ENCODE assay signal across 8 cellular contexts in genomic region chr12:98503593-98504367, GRCh38. TPM values are rescaled to one million over a fixed set of nuclear protein-coding genes. Genes with fewer than 3 reads are reported as not detected.
A peak's percentile ranks its signal among the peaks of the same experiment; 100 is the strongest.
DNase-seq lines count a peak whose midpoint lies in the region; ATAC-seq and TF ChIP-seq lines count a peak whose summit lies in the region.

No MANE protein-coding gene starts in this region.

- POLR2A ChIA-PET in BJ (lab: Charles Lee), result no interaction called here

- no peaks in the 10 kb centered on the region for H3K9me3 ChIP-seq in left lung

- peaks cover 4% of the 10 kb centered on the region for H3K9me3 Mint-ChIP-seq in activated CD4-positive, alpha-beta T cell treated with anti-CD3 and anti-CD28 coated beads, Interleukin-2, amount 10 ng/mL, durations not matched to agents 24 days and 14 days

- CTCF ChIA-PET in BJ (lab: Yijun Ruan, JAX), result interaction anchor here (0.9 to 1.1 kb wide), 3 partner anchors 9 to 13 kb away, joined by 3 to 4 read pairs (median 3); no protein-coding TSS in a partner anchor

- peak overlapping the region; percentile 85 for H3K4me3 ChIP-seq in BJ (ENCODE audit: low read depth, low read length)
- H3K4me3 ChIP-seq in left lung, result peak overlapping the region; percentile 50 to 69

- intact Hi-C loops in activated CD4-positive, alpha-beta T cell treated with anti-CD3 and anti-CD28 coated beads, Interleukin-2, amount 10 ng/mL, durations not matched to agents 24 days and 14 days (cut with micrococcal nuclease), result loop anchor here (1.0 to 5.0 kb wide), 6 partner anchors 12 to 1596 kb away; partner anchors contain the start of genes APAF1, NEDD1 and SLC25A3
- intact Hi-C loops in left lung (cut with DNase I), result no loop called here

- peaks cover 3% of the 10 kb centered on the region for H3K36me3 Mint-ChIP-seq in activated CD4-positive, alpha-beta T cell treated with anti-CD3 and anti-CD28 coated beads, Interleukin-2, amount 10 ng/mL, durations not matched to agents 24 days and 14 days (ENCODE audit: low read depth)

- peak overlapping the region; percentile 96 to 97 for H3K27ac ChIP-seq in left lung

- H3K27me3 ChIP-seq in BJ (ENCODE audit: control insufficient read depth, insufficient read depth, low read length) (no peaks in the 10 kb centered on the region), left lung (no peaks in the 10 kb centered on the region)

- H3K4me3 Mint-ChIP-seq in activated CD4-positive, alpha-beta T cell treated with anti-CD3 and anti-CD28 coated beads, Interleukin-2, amount 10 ng/mL, durations not matched to agents 24 days and 14 days, result peak overlapping the region; percentile 92

- TF ChIP-seq CTCF in BJ (IDR thresholded peaks at IDR 0.05; ENCODE audit: insufficient read depth, low read depth, low read length) (no peak), left lung (IDR thresholded peaks at IDR 0.05) (peak in 1 of 2 donors; percentile 14)

- H3K4me1 Mint-ChIP-seq in activated CD4-positive, alpha-beta T cell treated with anti-CD3 and anti-CD28 coated beads, Interleukin-2, amount 10 ng/mL, durations not matched to agents 24 days and 14 days, result peaks cover 26% of the 10 kb centered on the region

- H3K36me3 ChIP-seq in BJ (ENCODE audit: control insufficient read depth, insufficient read depth, low read length) (no peaks in the 10 kb centered on the region), left lung (no peaks in the 10 kb centered on the region)

- DNase-seq in BJ (ENCODE audit: low read depth), result peak; percentile 45
- DNase-seq in NCI-H526 (lab: John Stamatoyannopoulos, UW), result peak; percentile 88 to 94
- peak; percentile 97 for DNase-seq in activated CD4-positive, alpha-beta T cell treated with anti-CD3 and anti-CD28 coated beads, Interleukin-2, amount 10 ng/mL, durations not matched to agents 24 days and 14 days
- peak; percentile 59 for DNase-seq in cortex of kidney (lab: John Stamatoyannopoulos, UW)
- DNase-seq in left lung, result peak; percentile 96 to 97
- DNase-seq in stimulated activated CD4-positive, alpha-beta T cell treated with anti-CD3 and anti-CD28 coated beads, Interleukin-2, amount 100 ng/mL, for 4 hours (ENCODE audit: low read depth), result peak; percentile 89

- peaks cover 7% of the 10 kb centered on the region for H3K27me3 Mint-ChIP-seq in activated CD4-positive, alpha-beta T cell treated with anti-CD3 and anti-CD28 coated beads, Interleukin-2, amount 10 ng/mL, durations not matched to agents 24 days and 14 days

- peaks cover 4 to 8% of the 10 kb centered on the region in 2 donors for H3K4me1 ChIP-seq in left lung

- peak; percentile 78 for ATAC-seq in GM19324 (IDR thresholded peaks at IDR 0.05; ENCODE audit: low FRiP score, unreplicated experiment)
- peak; percentile 77 for ATAC-seq in HG03460 (IDR thresholded peaks at IDR 0.05; ENCODE audit: unreplicated experiment)
- peak; percentile 94 for ATAC-seq in left lung

- H3K27ac Mint-ChIP-seq in activated CD4-positive, alpha-beta T cell treated with anti-CD3 and anti-CD28 coated beads, Interleukin-2, amount 10 ng/mL, durations not matched to agents 24 days and 14 days, result peak overlapping the region; percentile 99

RNA-seq across cellular contexts. Expression of gene TMPO, which starts 11.6 kb away (rescaled TPM):
- polyA plus RNA-seq in BJ (2011; rRNA removed), result 22.7 and 36.9 TPM in 2 replicates
- 16.0 and 16.4 TPM in 2 replicates for polyA minus RNA-seq in BJ (2011; rRNA and poly(A)+ RNA removed)
- 326 and 353 TPM in 2 replicates for total RNA-seq in activated CD4-positive, alpha-beta T cell treated with anti-CD3 and anti-CD28 coated beads, Interleukin-2, amount 10 ng/mL, durations not matched to agents 24 days and 14 days
- 10 to 100 TPM; 53.4 to 60.2 TPM for total RNA-seq in left lung

Comparison
In these comparisons a context has a peak if more than half of its experiments do, and no peak if none do; other contexts are left out.
1. Peak in every context shown above with its lines: DNase-seq, ATAC-seq, H3K4me3 ChIP-seq and H3K27ac ChIP-seq.
2. DNase-seq: peak in every context shown above with its lines; median percentile 97 in activated CD4-positive, alpha-beta T cell treated with anti-CD3 and anti-CD28 coated beads, Interleukin-2, amount 10 ng/mL, durations not matched to agents 24 days and 14 days; 96 in left lung; 91 in NCI-H526; 89 in stimulated activated CD4-positive, alpha-beta T cell treated with anti-CD3 and anti-CD28 coated beads, Interleukin-2, amount 100 ng/mL, for 4 hours; 59 in cortex of kidney; 45 in BJ.